1 cellular context compared by ENCODE assay signal in the genomic region with DNA sequence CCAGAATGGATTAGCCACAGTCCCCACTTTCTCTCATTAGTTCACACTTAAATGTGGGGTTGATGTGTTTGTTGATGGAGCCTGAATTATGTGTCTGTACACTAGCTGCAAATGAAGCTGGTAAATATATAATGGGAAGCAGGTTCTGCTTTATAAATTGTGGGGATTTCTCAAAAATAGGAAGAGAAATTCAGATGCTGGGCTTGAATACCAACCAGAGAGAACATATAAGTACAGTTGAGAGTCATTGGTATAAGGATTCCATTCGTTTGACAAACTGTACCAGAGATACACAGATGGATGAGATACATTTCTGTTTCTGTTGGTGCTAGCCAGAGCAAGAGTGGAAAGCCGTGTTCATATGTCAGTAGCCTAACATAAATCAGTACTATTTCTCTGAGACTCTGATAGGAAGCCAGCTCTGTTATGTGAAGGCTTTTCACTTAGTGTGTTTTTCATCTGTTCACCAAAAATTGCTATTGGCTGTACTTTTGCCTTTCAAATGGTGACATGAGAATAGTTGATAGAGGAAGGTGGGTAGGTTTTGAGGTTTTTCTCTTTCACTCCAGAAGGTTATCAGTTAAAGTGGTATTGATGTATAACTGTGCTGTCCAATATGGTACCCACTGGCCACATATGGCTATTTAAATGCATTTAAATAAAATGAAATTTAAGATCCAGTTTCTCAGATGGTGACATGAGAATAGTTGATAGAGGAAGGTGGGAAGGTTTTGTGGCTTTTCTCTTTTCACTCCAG.
TF ChIP-seq lines count a peak whose summit lies in the region.

No MANE protein-coding gene starts in this region.

TF ChIP-seq in GM12878, 131 proteins besides CTCF, POLR2A, EP300 and RAD21:
- no peak for TF ChIP-seq HDAC2 (IDR thresholded peaks at IDR 0.05)
- 0 out of 2 replicates have a peak, but pooled peaks have one; percentile 22 for TF ChIP-seq RUNX3 (IDR thresholded peaks at IDR 0.05; ENCODE audit: low read length)
